ENCODE assay signal across 18 cellular contexts in genomic region chr21:33870768-33871167, GRCh38.
"Had no signal": no experiment of that assay in that cellular context is flagged by ENCODE, and none has a peak within 500 bp of the region (broad histone marks: within the 10 kb centered on the region; RNA-seq: fewer than 3 reads in every experiment).

No MANE protein-coding gene starts in this region.

- ATAC-seq: activated T-helper 17 cell treated with anti-CD3 and anti-CD28 coated beads, Interleukin-2, amount 50 U/mL, for 72 hours; effector memory CD8-positive, alpha-beta T cell; left lobe of liver; natural killer cell treated with Interleukin-12 subunit alpha and Interleukin-12 subunit beta and Interleukin-15 and Interleukin-18, amount 100 ng/mL, for 72 hours; stimulated activated naive CD8-positive, alpha-beta T cell treated with anti-CD3 and anti-CD28 coated beads, Interleukin-15, amount 100 ng/mL, for 72 hours had no signal

- H3K27ac Mint-ChIP-seq: activated B cell treated with CpG ODN at 0.5 μM for 24 hours; activated naive CD4-positive, alpha-beta T cell treated with anti-CD3 and anti-CD28 coated beads for 36 hours; activated T-helper 17 cell treated with anti-CD3 and anti-CD28 coated beads, Interleukin-2, amount 50 U/mL, for 72 hours; dendritic cell treated with granulocyte-macrophage colony-stimulating factor and Interleukin-4, amounts not matched to agents 40 ng/mL and 50 ng/mL, for 4 days; effector memory CD8-positive, alpha-beta T cell; natural killer cell treated with Interleukin-12 subunit alpha and Interleukin-12 subunit beta and Interleukin-15 and Interleukin-18, amount 100 ng/mL, for 72 hours; stimulated activated naive CD8-positive, alpha-beta T cell treated with anti-CD3 and anti-CD28 coated beads, Interleukin-15, amount 100 ng/mL, for 72 hours; T-helper 1 cell treated with Interleukin-12 subunit alpha and Interleukin-12 subunit beta and Interleukin-4 antibody, amounts not matched to agents 30 μg/mL and 1 μg/mL, for 36 hours had no signal

- H3K4me3 Mint-ChIP-seq: activated B cell treated with CpG ODN at 0.5 μM for 24 hours; activated naive CD4-positive, alpha-beta T cell treated with anti-CD3 and anti-CD28 coated beads for 36 hours; activated T-helper 17 cell treated with anti-CD3 and anti-CD28 coated beads, Interleukin-2, amount 50 U/mL, for 72 hours; dendritic cell treated with granulocyte-macrophage colony-stimulating factor and Interleukin-4, amounts not matched to agents 40 ng/mL and 50 ng/mL, for 4 days; effector memory CD8-positive, alpha-beta T cell; natural killer cell treated with Interleukin-12 subunit alpha and Interleukin-12 subunit beta and Interleukin-15 and Interleukin-18, amount 100 ng/mL, for 72 hours; stimulated activated naive CD8-positive, alpha-beta T cell treated with anti-CD3 and anti-CD28 coated beads, Interleukin-15, amount 100 ng/mL, for 72 hours; T-helper 1 cell treated with Interleukin-12 subunit alpha and Interleukin-12 subunit beta and Interleukin-4 antibody, amounts not matched to agents 30 μg/mL and 1 μg/mL, for 36 hours had no signal

- H3K9me3 Mint-ChIP-seq: activated B cell treated with CpG ODN at 0.5 μM for 24 hours; activated naive CD4-positive, alpha-beta T cell treated with anti-CD3 and anti-CD28 coated beads for 36 hours; activated T-helper 17 cell treated with anti-CD3 and anti-CD28 coated beads, Interleukin-2, amount 50 U/mL, for 72 hours; dendritic cell treated with granulocyte-macrophage colony-stimulating factor and Interleukin-4, amounts not matched to agents 40 ng/mL and 50 ng/mL, for 4 days; effector memory CD8-positive, alpha-beta T cell; natural killer cell treated with Interleukin-12 subunit alpha and Interleukin-12 subunit beta and Interleukin-15 and Interleukin-18, amount 100 ng/mL, for 72 hours; stimulated activated naive CD8-positive, alpha-beta T cell treated with anti-CD3 and anti-CD28 coated beads, Interleukin-15, amount 100 ng/mL, for 72 hours; T-helper 1 cell treated with Interleukin-12 subunit alpha and Interleukin-12 subunit beta and Interleukin-4 antibody, amounts not matched to agents 30 μg/mL and 1 μg/mL, for 36 hours had no signal

- H3K36me3 Mint-ChIP-seq: natural killer cell treated with Interleukin-12 subunit alpha and Interleukin-12 subunit beta and Interleukin-15 and Interleukin-18, amount 100 ng/mL, for 72 hours had no signal

- H3K27me3 Mint-ChIP-seq: activated T-helper 17 cell treated with anti-CD3 and anti-CD28 coated beads, Interleukin-2, amount 50 U/mL, for 72 hours; stimulated activated naive CD8-positive, alpha-beta T cell treated with anti-CD3 and anti-CD28 coated beads, Interleukin-15, amount 100 ng/mL, for 72 hours had no signal

- DNase-seq: activated B cell treated with CpG ODN at 0.5 μM for 24 hours; activated CD4-positive, alpha-beta T cell treated with anti-CD3 and anti-CD28 coated beads, Interleukin-2, amount 50 U/mL, for 1 hour; activated naive CD4-positive, alpha-beta T cell treated with anti-CD3 and anti-CD28 coated beads for 36 hours; activated T-cell treated with anti-CD3 and anti-CD28 coated beads for 4 hours; central memory CD4-positive, alpha-beta T cell; effector memory CD8-positive, alpha-beta T cell; glutamatergic neuron; occipital lobe; stimulated activated CD4-positive, alpha-beta T cell treated with anti-CD3 and anti-CD28 coated beads, Interleukin-15, amount 100 ng/mL, for 24 hours; stimulated activated CD4-positive, alpha-beta T cell treated with anti-CD3 and anti-CD28 coated beads, Interleukin-4, amount 100 ng/mL, for 24 hours; stimulated activated naive CD8-positive, alpha-beta T cell treated with anti-CD3 and anti-CD28 coated beads, Interleukin-15, amount 100 ng/mL, for 72 hours had no signal

- FAIRE-seq: islet of Langerhans, TTC549 had no signal

- H3K4me1 Mint-ChIP-seq: activated B cell treated with CpG ODN at 0.5 μM for 24 hours; activated T-helper 17 cell treated with anti-CD3 and anti-CD28 coated beads, Interleukin-2, amount 50 U/mL, for 72 hours had no signal
